ENCODE assay signal across 7 cellular contexts in the genomic region with DNA sequence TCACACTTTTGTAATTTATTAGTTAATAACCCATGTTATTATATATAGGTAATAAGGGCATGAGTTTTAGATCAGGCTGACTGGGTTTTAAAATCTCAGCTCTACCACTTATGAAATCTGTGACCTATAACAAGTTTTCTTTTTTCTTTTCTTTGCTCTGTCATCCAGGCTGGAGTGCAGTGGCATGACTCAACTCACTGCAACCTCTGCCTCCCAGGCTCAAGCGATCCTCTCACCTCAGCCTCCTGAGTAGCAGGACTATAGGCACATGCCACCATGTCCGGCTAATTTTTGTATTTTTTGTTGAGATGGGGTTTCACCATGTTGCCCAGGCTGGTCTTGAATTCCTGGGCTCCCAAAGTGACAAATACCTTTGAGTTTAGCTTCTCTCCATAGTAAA.
DNase-seq lines count a peak whose midpoint lies in the region; ATAC-seq, FAIRE-seq and TF ChIP-seq lines count a peak whose summit lies in the region.
"Not testable (repeated sequence)": the region's sequence is repeated elsewhere in the genome, so short reads cannot be mapped to it uniquely, and the experiment has no call there.

No MANE protein-coding gene starts in this region.

- H3K27ac ChIP-seq in Panc1 (ENCODE audit: low read length), result peak overlapping the region; percentile 83; the same call in 1 of the 2 replicates
- not testable (repeated sequence) for H3K27ac ChIP-seq in K562 (ENCODE audit: extremely low read depth, low read depth, low read length); smooth muscle cell (ENCODE audit: low read depth)

- FAIRE-seq in K562 (lab: Jason Lieb, UNC), result not testable (repeated sequence)

- not testable (repeated sequence) for H2AFZ ChIP-seq in K562 (ENCODE audit: low read depth, low read length); smooth muscle cell (ENCODE audit: low read depth)

- not testable (repeated sequence) for H3K4me1 ChIP-seq in Panc1 (ENCODE audit: control insufficient read depth, insufficient read depth, low read length); K562 (replicated peaks in 1 of 2; ENCODE audit: control insufficient read depth in 2 of 2, insufficient read depth in 2 of 2, low read length in 2 of 2)
- peaks cover 10% of the 10 kb centered on the region for H3K4me1 ChIP-seq in smooth muscle cell (ENCODE audit: low read depth)

- not testable (repeated sequence) for H3K4me2 ChIP-seq in K562 (ENCODE audit: insufficient read depth, low read length)
- H3K4me2 ChIP-seq in smooth muscle cell, result peak overlapping the region; percentile 2

- H3F3A ChIP-seq in smooth muscle cell (ENCODE audit: low read depth), result not testable (repeated sequence)

- H3K27me3 ChIP-seq in Panc1 (ENCODE audit: control insufficient read depth, insufficient read depth, low read length); K562 (ENCODE audit: control insufficient read depth in 2 of 2, insufficient read depth in 2 of 2, low read length in 2 of 2); smooth muscle cell (ENCODE audit: low read depth): not testable (repeated sequence)

- not testable (repeated sequence) for TF ChIP-seq RAD21 in K562 (CRISPR knock-in tag; conservative IDR thresholded peaks at IDR 0.05 in 1 of 2, IDR thresholded peaks at IDR 0.05 in 1 of 2)

- not testable (repeated sequence) for H3K36me3 Mint-ChIP-seq in activated CD8-positive, alpha-beta T cell treated with anti-CD3 and anti-CD28 coated beads for 36 hours (ENCODE audit: low read depth); stimulated activated naive CD8-positive, alpha-beta T cell treated with anti-CD3 and anti-CD28 coated beads, Interleukin-15, Interleukin-2, amounts not matched to agents 100 ng/mL and 50 ng/mL, for 24 hours (ENCODE audit: low read depth)

- not testable (repeated sequence) for TF ChIP-seq CTCF in Panc1 (IDR thresholded peaks at IDR 0.05); activated CD8-positive, alpha-beta T cell treated with anti-CD3 and anti-CD28 coated beads for 36 hours (IDR thresholded peaks at IDR 0.05); K562 (IDR thresholded peaks at IDR 0.05 in 2 of 3, conservative IDR thresholded peaks at IDR 0.05 in 1 of 3; ENCODE audit: insufficient read depth in 2 of 3, low read depth in 1 of 3, low read length in 3 of 3); smooth muscle cell (IDR thresholded peaks at IDR 0.05; ENCODE audit: borderline replicate concordance, insufficient read depth, poor library complexity, severe bottlenecking)

- not testable (repeated sequence) for TF ChIP-seq POLR2A in K562 (conservative IDR thresholded peaks at IDR 0.05)

- peaks cover 23% of the 10 kb centered on the region; the same call in 1 of the 2 replicates for H3K9me3 ChIP-seq in Panc1 (ENCODE audit: control insufficient read depth, insufficient read depth, low read depth, low read length)
- not testable (repeated sequence) for H3K9me3 ChIP-seq in K562 (replicated peaks; ENCODE audit: control insufficient read depth, insufficient read depth, low read depth, low read length); smooth muscle cell (replicated peaks; ENCODE audit: low read depth)

- not testable (repeated sequence) for H3K4me3 ChIP-seq in Panc1 (ENCODE audit: low read depth in 2 of 2, low read length in 2 of 2); K562; smooth muscle cell

- not testable (repeated sequence) for H3K9ac ChIP-seq in K562 (ENCODE audit: insufficient read depth in 1 of 2, low read depth in 2 of 2, low read length in 2 of 2); smooth muscle cell (ENCODE audit: low read depth)

- H3K27me3 Mint-ChIP-seq in activated CD8-positive, alpha-beta T cell treated with anti-CD3 and anti-CD28 coated beads for 36 hours, result peaks cover 18% of the 10 kb centered on the region
- H3K27me3 Mint-ChIP-seq in stimulated activated naive CD8-positive, alpha-beta T cell treated with anti-CD3 and anti-CD28 coated beads, Interleukin-15, Interleukin-2, amounts not matched to agents 100 ng/mL and 50 ng/mL, for 24 hours, result peaks cover 25% of the 10 kb centered on the region

- POLR2A ChIA-PET in Panc1 (lab: Charles Lee); K562 (lab: Yijun Ruan, JAX): not testable (repeated sequence)
- POLR2A ChIA-PET in activated CD8-positive, alpha-beta T cell treated with anti-CD3 and anti-CD28 coated beads for 36 hours (lab: Charles Lee), result interaction anchor here (0.5 to 1.3 kb wide), 2 partner anchors 76 to 208 kb away, joined by 3 to 5 read pairs; no protein-coding TSS in a partner anchor

- in situ Hi-C loops in Panc1 (cut with HindIII; ENCODE audit: low pct_unique_long_range_greater_than_20kb, low sequenced_read_pairs); K562 (cut with MboI): not testable (repeated sequence)

- ATAC-seq in Panc1; activated CD8-positive, alpha-beta T cell treated with anti-CD3 and anti-CD28 coated beads for 36 hours; K562: not testable (repeated sequence)

- H3K27ac Mint-ChIP-seq in activated CD8-positive, alpha-beta T cell treated with anti-CD3 and anti-CD28 coated beads for 36 hours, result not testable (repeated sequence)
- H3K27ac Mint-ChIP-seq in stimulated activated naive CD8-positive, alpha-beta T cell treated with anti-CD3 and anti-CD28 coated beads, Interleukin-15, Interleukin-2, amounts not matched to agents 100 ng/mL and 50 ng/mL, for 24 hours, result peak overlapping the region; percentile 50

- not testable (repeated sequence) for H3K9me1 ChIP-seq in K562 (ENCODE audit: control insufficient read depth, insufficient read depth, low read length)

- 9% methylated on average over 2 of the region's 2 CpGs for WGBS in K562 (ENCODE audit: insufficient coverage, low coverage, missing lambda C conversion rate)
- 97% methylated on average over 2 of the region's 2 CpGs for whole genome bisulfite sequencing in smooth muscle cell (ENCODE audit: low lambda C conversion rate)

- DNase-seq in ELR (ENCODE audit: low read depth) (peak; percentile 31), HT1080 (ENCODE audit: low read depth) (peak; percentile 29)
- DNase-seq in Panc1 (ENCODE audit: low read depth, low spot score); K562 (ENCODE audit: extremely low read depth in 1 of 4, low spot score in 3 of 4); smooth muscle cell (lab: John Stamatoyannopoulos, UW; ENCODE audit: unreplicated experiment): not testable (repeated sequence)
- peak; percentile 7 for DNase-seq in activated CD8-positive, alpha-beta T cell treated with anti-CD3 and anti-CD28 coated beads for 36 hours

- not testable (repeated sequence) for H4K20me1 ChIP-seq in K562 (replicated peaks; ENCODE audit: control insufficient read depth, insufficient read depth, low read length); smooth muscle cell (ENCODE audit: low read depth)

- not testable (repeated sequence) for TF ChIP-seq EP300 in K562 (IDR thresholded peaks at IDR 0.05; ENCODE audit: low read length)

- peaks cover 34% of the 10 kb centered on the region for H3K4me1 Mint-ChIP-seq in activated CD8-positive, alpha-beta T cell treated with anti-CD3 and anti-CD28 coated beads for 36 hours (ENCODE audit: low read depth)
- peaks cover 40% of the 10 kb centered on the region for H3K4me1 Mint-ChIP-seq in stimulated activated naive CD8-positive, alpha-beta T cell treated with anti-CD3 and anti-CD28 coated beads, Interleukin-15, Interleukin-2, amounts not matched to agents 100 ng/mL and 50 ng/mL, for 24 hours (ENCODE audit: low read depth)

- BruUV-seq in Panc1 (replicated peaks; lab: Mats Ljungman, UMichigan); K562 (replicated peaks; lab: Mats Ljungman, UMichigan): not testable (repeated sequence)

- CTCF ChIA-PET in Panc1 (lab: Charles Lee); K562 (lab: Yijun Ruan, JAX; ENCODE audit: low intra/inter-chr PET ratio): not testable (repeated sequence)
- CTCF ChIA-PET in activated CD8-positive, alpha-beta T cell treated with anti-CD3 and anti-CD28 coated beads for 36 hours (lab: Charles Lee), result interaction anchor here (1.3 to 2.1 kb wide), 2 partner anchors 212 to 293 kb away, joined by 4 to 8 read pairs; a partner anchor contains a TSS

- not testable (repeated sequence) for H3K79me2 ChIP-seq in K562 (ENCODE audit: control insufficient read depth, insufficient read depth, low read length); smooth muscle cell (ENCODE audit: low read depth)

- intact Hi-C loops in Panc1 (cut with micrococcal nuclease; ENCODE audit: unreplicated experiment); K562 (cut with micrococcal nuclease): not testable (repeated sequence)
- intact Hi-C loops in activated CD8-positive, alpha-beta T cell treated with anti-CD3 and anti-CD28 coated beads for 36 hours (cut with micrococcal nuclease), result loop anchor here (5.0 kb wide), 1 partner anchor 283 kb away; no protein-coding TSS in a partner anchor

- not testable (repeated sequence) for H3K36me3 ChIP-seq in Panc1 (ENCODE audit: control insufficient read depth, insufficient read depth, low read length); K562 (ENCODE audit: control insufficient read depth, insufficient read depth, low read length); smooth muscle cell (ENCODE audit: low read depth)

- H3K4me3 Mint-ChIP-seq in activated CD8-positive, alpha-beta T cell treated with anti-CD3 and anti-CD28 coated beads for 36 hours; stimulated activated naive CD8-positive, alpha-beta T cell treated with anti-CD3 and anti-CD28 coated beads, Interleukin-15, Interleukin-2, amounts not matched to agents 100 ng/mL and 50 ng/mL, for 24 hours: not testable (repeated sequence)

- H3K9me3 Mint-ChIP-seq in activated CD8-positive, alpha-beta T cell treated with anti-CD3 and anti-CD28 coated beads for 36 hours; stimulated activated naive CD8-positive, alpha-beta T cell treated with anti-CD3 and anti-CD28 coated beads, Interleukin-15, Interleukin-2, amounts not matched to agents 100 ng/mL and 50 ng/mL, for 24 hours: not testable (repeated sequence)

TF ChIP-seq in K562, 482 proteins besides CTCF, POLR2A, EP300 and RAD21 (continues in another document):
- not testable (repeated sequence) for TF ChIP-seq CEBPG, NR2C2 (CRISPR knock-in tag; IDR thresholded peaks at IDR 0.05)
- TF ChIP-seq CEBPG (tag; conservative IDR thresholded peaks at IDR 0.05 in 1 of 2, IDR thresholded peaks at IDR 0.05 in 1 of 2) (peak in 1 of 2 experiments; percentile 53; a peak in 1 of 4 replicates), NR2C2 (tag; IDR thresholded peaks at IDR 0.05) (0 out of 2 replicates have a peak, but pooled peaks have one; percentile 21)
